8 cellular contexts compared by ENCODE assay signal in genomic region chr2:33475381-33476099, GRCh38. TPM values are rescaled to one million over a fixed set of nuclear protein-coding genes. Genes with fewer than 3 reads are reported as not detected.
DNase-seq lines count a peak whose midpoint lies in the region; ATAC-seq and TF ChIP-seq lines count a peak whose summit lies in the region.

No MANE protein-coding gene starts in this region.

- H3K36me3 Mint-ChIP-seq in activated CD4-positive, alpha-beta memory T cell treated with anti-CD3 and anti-CD28 coated beads for 36 hours, result no peaks in the 10 kb centered on the region
- peaks cover 12% of the 10 kb centered on the region for H3K36me3 Mint-ChIP-seq in effector memory CD8-positive, alpha-beta T cell (ENCODE audit: insufficient read depth)

- H3K27ac ChIP-seq in C4-2B, result peak overlapping the region; percentile 30

- peak; percentile 85 for TF ChIP-seq CTCF in C4-2B (conservative IDR thresholded peaks at IDR 0.05)

- no peaks in the 10 kb centered on the region for H3K27me3 Mint-ChIP-seq in activated CD4-positive, alpha-beta memory T cell treated with anti-CD3 and anti-CD28 coated beads for 36 hours
- H3K27me3 Mint-ChIP-seq in effector memory CD8-positive, alpha-beta T cell, result no peaks in the 10 kb centered on the region

- H3K27ac Mint-ChIP-seq in activated CD4-positive, alpha-beta memory T cell treated with anti-CD3 and anti-CD28 coated beads for 36 hours, result peak overlapping the region; percentile 86
- peak overlapping the region; percentile 98 for H3K27ac Mint-ChIP-seq in effector memory CD8-positive, alpha-beta T cell

- POLR2A ChIA-PET in activated CD4-positive, alpha-beta memory T cell treated with anti-CD3 and anti-CD28 coated beads for 36 hours (lab: Charles Lee), result interaction anchor here (0.8 to 2.8 kb wide), 3 partner anchors 13 to 124 kb away, joined by 3 to 12 read pairs (median 5); partner anchors contain the start of gene FAM98A

- DNase-seq in NCI-H69 (lab: John Stamatoyannopoulos, UW) (peak; percentile 69), medulla oblongata (ENCODE audit: extremely low spot score) (peak; percentile 95)
- peak; percentile 85 for DNase-seq in activated CD4-positive, alpha-beta memory T cell treated with anti-CD3 and anti-CD28 coated beads for 36 hours
- peak; percentile 76 to 84 (median 76) for DNase-seq in effector memory CD8-positive, alpha-beta T cell
- DNase-seq in stimulated activated CD8-positive, alpha-beta memory T cell treated with anti-CD3 and anti-CD28 coated beads, Interleukin-12 subunit alpha, Interleukin-12 subunit beta, amount 100 ng/mL, for 4 hours (ENCODE audit: low read depth), result peak; percentile 53

- peak overlapping the region; percentile 80 for H3K4me3 Mint-ChIP-seq in activated CD4-positive, alpha-beta memory T cell treated with anti-CD3 and anti-CD28 coated beads for 36 hours
- peak overlapping the region; percentile 88 to 94 for H3K4me3 Mint-ChIP-seq in effector memory CD8-positive, alpha-beta T cell

- peak; percentile 47 for ATAC-seq in GM19324 (IDR thresholded peaks at IDR 0.05; ENCODE audit: low FRiP score, unreplicated experiment)
- ATAC-seq in HG03457 (IDR thresholded peaks at IDR 0.05; ENCODE audit: unreplicated experiment), result peak; percentile 30
- ATAC-seq in effector memory CD8-positive, alpha-beta T cell (replicated peaks), result peak; percentile 72

- CTCF ChIA-PET in activated CD4-positive, alpha-beta memory T cell treated with anti-CD3 and anti-CD28 coated beads for 36 hours (lab: Charles Lee), result interaction anchor here (0.6 to 2.9 kb wide), 24 partner anchors 8 to 525 kb away, joined by 3 to 35 read pairs (median 4); partner anchors contain the start of gene FAM98A

- H3K9me3 Mint-ChIP-seq in activated CD4-positive, alpha-beta memory T cell treated with anti-CD3 and anti-CD28 coated beads for 36 hours, result no peaks in the 10 kb centered on the region
- no peaks in the 10 kb centered on the region for H3K9me3 Mint-ChIP-seq in effector memory CD8-positive, alpha-beta T cell

- peaks cover 33% of the 10 kb centered on the region for H3K4me1 Mint-ChIP-seq in activated CD4-positive, alpha-beta memory T cell treated with anti-CD3 and anti-CD28 coated beads for 36 hours (ENCODE audit: low read depth)
- peaks cover 15 to 23% of the 10 kb centered on the region in 2 donors for H3K4me1 Mint-ChIP-seq in effector memory CD8-positive, alpha-beta T cell (ENCODE audit: low read depth in 2 of 2)

- intact Hi-C loops in activated CD4-positive, alpha-beta memory T cell treated with anti-CD3 and anti-CD28 coated beads for 36 hours (cut with micrococcal nuclease), result loop anchor here (1.0 kb wide), 4 partner anchors 13 to 154 kb away; partner anchors contain the start of gene FAM98A

RNA-seq across cellular contexts. Expression of gene RASGRP3, which starts 0.9 kb away (rescaled TPM):
- 1 to 10 TPM; 1.2 to 1.9 TPM for total RNA-seq in activated CD4-positive, alpha-beta memory T cell treated with anti-CD3 and anti-CD28 coated beads for 36 hours

Comparison
In these comparisons a context has a peak if more than half of its experiments do, and no peak if none do; other contexts are left out.
1. Peak in every context shown above with its lines: DNase-seq, ATAC-seq and H3K27ac ChIP-seq.